ENCODE assay signal across 10 cellular contexts in the genomic region with DNA sequence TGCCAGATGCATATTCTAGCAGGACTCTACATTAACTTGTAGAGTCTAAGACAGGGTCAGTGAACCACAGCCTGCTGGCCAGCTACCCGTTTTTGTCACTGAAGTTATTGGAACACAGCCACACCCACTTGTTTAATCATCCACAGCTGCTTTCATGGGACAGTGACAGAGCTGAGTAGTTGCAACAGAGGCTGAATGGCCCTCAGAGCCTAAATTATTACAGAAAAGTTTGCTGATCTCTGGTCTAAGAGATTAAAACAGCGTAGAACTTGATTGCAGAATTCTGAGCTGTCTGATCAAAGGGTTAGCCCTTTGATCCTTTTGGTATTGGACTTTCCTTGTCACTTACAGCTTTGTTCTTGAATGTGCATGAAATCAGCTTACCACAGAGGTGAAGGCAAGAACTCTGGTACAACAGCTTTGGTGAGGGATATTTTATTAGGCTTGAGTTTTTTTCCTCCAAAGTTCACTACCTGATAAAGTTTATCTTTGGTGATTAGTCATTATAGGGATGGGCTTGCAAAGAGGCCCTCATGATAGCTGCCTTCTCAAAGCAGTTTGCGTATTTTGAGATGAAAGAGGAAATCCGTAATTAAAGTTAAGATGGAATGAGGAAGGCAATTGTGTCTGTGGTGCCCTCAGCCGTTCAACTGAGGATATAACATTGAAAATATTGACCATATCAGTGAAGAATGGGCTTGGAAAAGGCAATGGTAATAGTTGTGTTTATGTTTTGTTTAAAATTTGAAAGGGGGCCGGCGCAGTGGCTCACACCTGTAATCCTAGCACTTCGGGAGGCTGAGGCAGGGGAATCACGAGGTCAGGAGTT. TPM values are rescaled to one million over a fixed set of nuclear protein-coding genes. Genes with fewer than 3 reads are reported as not detected.
DNase-seq lines count a peak whose midpoint lies in the region; ATAC-seq and TF ChIP-seq lines count a peak whose summit lies in the region.
"Had no signal": no experiment of that assay in that cellular context is flagged by ENCODE, and none has a peak within 500 bp of the region (broad histone marks: within the 10 kb centered on the region; RNA-seq: fewer than 3 reads in every experiment).

No MANE protein-coding gene starts in this region.

- H3K4me3 ChIP-seq in Karpas-422 (ENCODE audit: low read length) = no peak overlapping the region
- H3K4me3 ChIP-seq in cardiac fibroblast (replicated peaks in 1 of 2; ENCODE audit: low read depth in 2 of 2, low read length in 2 of 2) = no peak overlapping the region
- H3K4me3 ChIP-seq in left lung = no peak overlapping the region
- no peak overlapping the region for H3K4me3 ChIP-seq in thyroid gland (replicated peaks in 1 of 3)

- H3K27ac Mint-ChIP-seq in activated CD8-positive, alpha-beta T cell treated with anti-CD3 and anti-CD28 coated beads for 36 hours = no peak overlapping the region
- no peak overlapping the region for H3K27ac Mint-ChIP-seq in T-helper 2 cell treated with Interferon-gamma antibody and Interleukin-4, amounts not matched to agents 5 μg/mL and 100 μg/mL, for 36 hours
- H3K27ac Mint-ChIP-seq in T-cell = no peak overlapping the region
- H3K27ac Mint-ChIP-seq: activated T-helper 1 cell treated with anti-CD3 and anti-CD28 coated beads, Interleukin-12 subunit alpha, Interleukin-12 subunit beta, Interleukin-2, Interleukin-4 antibody, amounts not matched to agents 30 ng/mL and 10 ng/mL and 1 ng/mL, durations not matched to agents 14 hours and 24 hours and 36 hours had no signal

- H3K36me3 ChIP-seq in Karpas-422 (ENCODE audit: insufficient read depth, low read length) (no peaks in the 10 kb centered on the region), left lung (peaks cover 0 to 72% of the 10 kb centered on the region in 2 donors), thyroid gland (peaks cover 6 to 11% of the 10 kb centered on the region in 2 donors)

- TF ChIP-seq POLR2A in thyroid gland (IDR thresholded peaks at IDR 0.05) = no peak

- ATAC-seq in left lung (peak; percentile 61), T-cell (replicated peaks in 1 of 4) (no peak), GM18907 (IDR thresholded peaks at IDR 0.05; ENCODE audit: unreplicated experiment) (no peak)
- no peak for ATAC-seq in activated CD8-positive, alpha-beta T cell treated with anti-CD3 and anti-CD28 coated beads for 36 hours

- no peaks in the 10 kb centered on the region for H4K20me1 ChIP-seq in Karpas-422 (ENCODE audit: insufficient read depth, low read depth, low read length)

- no peaks in the 10 kb centered on the region for H3K9me3 Mint-ChIP-seq in activated CD8-positive, alpha-beta T cell treated with anti-CD3 and anti-CD28 coated beads for 36 hours
- H3K9me3 Mint-ChIP-seq in T-helper 2 cell treated with Interferon-gamma antibody and Interleukin-4, amounts not matched to agents 5 μg/mL and 100 μg/mL, for 36 hours = no peaks in the 10 kb centered on the region
- no peaks in the 10 kb centered on the region for H3K9me3 Mint-ChIP-seq in T-cell
- H3K9me3 Mint-ChIP-seq: activated T-helper 1 cell treated with anti-CD3 and anti-CD28 coated beads, Interleukin-12 subunit alpha, Interleukin-12 subunit beta, Interleukin-2, Interleukin-4 antibody, amounts not matched to agents 30 ng/mL and 10 ng/mL and 1 ng/mL, durations not matched to agents 14 hours and 24 hours and 36 hours had no signal

- peak; percentile 55 for DNase-seq in Karpas-422
- DNase-seq in cardiac fibroblast (ENCODE audit: low read depth in 2 of 2) = peak; percentile 21 to 28
- DNase-seq in left lung = peak in 1 of 2 donors; percentile 49
- DNase-seq in thyroid gland = peak; percentile 87 to 88
- no peak for DNase-seq in activated CD8-positive, alpha-beta T cell treated with anti-CD3 and anti-CD28 coated beads for 36 hours
- DNase-seq in T-helper 2 cell treated with Interferon-gamma antibody and Interleukin-4, amounts not matched to agents 5 μg/mL and 100 μg/mL, for 36 hours (ENCODE audit: low spot score) = no peak
- no peak for DNase-seq in T-cell

- TF ChIP-seq CTCF in cardiac fibroblast (IDR thresholded peaks at IDR 0.05; ENCODE audit: low read depth, low read length) (peak; percentile 3), left lung (IDR thresholded peaks at IDR 0.05) (no peak), thyroid gland (IDR thresholded peaks at IDR 0.05) (peak in 3 of 6 experiments; percentile 24 to 41 (median 28))
- no peak for TF ChIP-seq CTCF in activated CD8-positive, alpha-beta T cell treated with anti-CD3 and anti-CD28 coated beads for 36 hours (IDR thresholded peaks at IDR 0.05)

- no peaks in the 10 kb centered on the region for H3K4me1 Mint-ChIP-seq in activated CD8-positive, alpha-beta T cell treated with anti-CD3 and anti-CD28 coated beads for 36 hours (ENCODE audit: low read depth)
- H3K4me1 Mint-ChIP-seq in T-helper 2 cell treated with Interferon-gamma antibody and Interleukin-4, amounts not matched to agents 5 μg/mL and 100 μg/mL, for 36 hours (ENCODE audit: low read depth) = no peaks in the 10 kb centered on the region
- peaks cover 0 to 2% (median 0%) of the 10 kb centered on the region in 3 donors for H3K4me1 Mint-ChIP-seq in T-cell

- POLR2A ChIA-PET in activated CD8-positive, alpha-beta T cell treated with anti-CD3 and anti-CD28 coated beads for 36 hours (lab: Charles Lee) = no interaction called here
- POLR2A ChIA-PET in T-cell (lab: Charles Lee) = no interaction called here

- H3K27me3 Mint-ChIP-seq in activated CD8-positive, alpha-beta T cell treated with anti-CD3 and anti-CD28 coated beads for 36 hours = no peaks in the 10 kb centered on the region
- no peaks in the 10 kb centered on the region for H3K27me3 Mint-ChIP-seq in T-helper 2 cell treated with Interferon-gamma antibody and Interleukin-4, amounts not matched to agents 5 μg/mL and 100 μg/mL, for 36 hours (ENCODE audit: low read depth)
- H3K27me3 Mint-ChIP-seq in T-cell = no peaks in the 10 kb centered on the region

- H3K27me3 ChIP-seq in Karpas-422 (ENCODE audit: low read length) (no peaks in the 10 kb centered on the region), left lung (no peaks in the 10 kb centered on the region), thyroid gland (no peaks in the 10 kb centered on the region)

- no peak overlapping the region for H3K4me3 Mint-ChIP-seq in activated CD8-positive, alpha-beta T cell treated with anti-CD3 and anti-CD28 coated beads for 36 hours
- no peak overlapping the region for H3K4me3 Mint-ChIP-seq in T-helper 2 cell treated with Interferon-gamma antibody and Interleukin-4, amounts not matched to agents 5 μg/mL and 100 μg/mL, for 36 hours
- H3K4me3 Mint-ChIP-seq in T-cell = no peak overlapping the region
- H3K4me3 Mint-ChIP-seq: activated T-helper 1 cell treated with anti-CD3 and anti-CD28 coated beads, Interleukin-12 subunit alpha, Interleukin-12 subunit beta, Interleukin-2, Interleukin-4 antibody, amounts not matched to agents 30 ng/mL and 10 ng/mL and 1 ng/mL, durations not matched to agents 14 hours and 24 hours and 36 hours had no signal

- H3K27ac ChIP-seq in Karpas-422 (ENCODE audit: low read length) = no peak overlapping the region
- H3K27ac ChIP-seq in left lung = peak overlapping the region; percentile 13 to 61
- peak overlapping the region; percentile 49 to 77 (median 72) for H3K27ac ChIP-seq in thyroid gland

- intact Hi-C loops in left lung (cut with DNase I) (no loop called here), thyroid gland (cut with DNase I) (no loop called here)
- intact Hi-C loops in activated CD8-positive, alpha-beta T cell treated with anti-CD3 and anti-CD28 coated beads for 36 hours (cut with micrococcal nuclease) = no loop called here

- CTCF ChIA-PET in activated CD8-positive, alpha-beta T cell treated with anti-CD3 and anti-CD28 coated beads for 36 hours (lab: Charles Lee) = interaction anchor here (1.1 to 1.4 kb wide), 2 partner anchors 38 to 72 kb away, joined by 3 to 7 read pairs; no protein-coding TSS in a partner anchor
- CTCF ChIA-PET in T-cell (lab: Charles Lee) = no interaction called here

- no peaks in the 10 kb centered on the region for H3K79me2 ChIP-seq in Karpas-422 (ENCODE audit: low read length)

- H3K4me2 ChIP-seq in Karpas-422 (ENCODE audit: low read depth, low read length, poor library complexity, severe bottlenecking) = no peak overlapping the region

- 53 to 62% methylated on average over 9 of the region's 9 CpGs for WGBS in thyroid gland, 2 donors

- H3K36me3 Mint-ChIP-seq in activated CD8-positive, alpha-beta T cell treated with anti-CD3 and anti-CD28 coated beads for 36 hours (ENCODE audit: low read depth) = peaks cover 17% of the 10 kb centered on the region
- H3K36me3 Mint-ChIP-seq in T-helper 2 cell treated with Interferon-gamma antibody and Interleukin-4, amounts not matched to agents 5 μg/mL and 100 μg/mL, for 36 hours (ENCODE audit: low read depth) = peaks cover 6% of the 10 kb centered on the region
- peaks cover 37% of the 10 kb centered on the region for H3K36me3 Mint-ChIP-seq in T-cell

- H2AFZ ChIP-seq in Karpas-422 (ENCODE audit: low read length) = no peak overlapping the region

- H3K4me1 ChIP-seq in Karpas-422 (ENCODE audit: low read length) = no peaks in the 10 kb centered on the region
- H3K4me1 ChIP-seq in left lung = peaks cover 11 to 30% of the 10 kb centered on the region in 2 donors
- peaks cover 27 to 47% of the 10 kb centered on the region in 2 donors for H3K4me1 ChIP-seq in thyroid gland

- no peak overlapping the region for H3K9ac ChIP-seq in Karpas-422 (ENCODE audit: low read length)

- H3K9me2 ChIP-seq in Karpas-422 (replicated peaks; ENCODE audit: insufficient read depth, low read length) = no peaks in the 10 kb centered on the region

- H3K9me3 ChIP-seq in Karpas-422 (ENCODE audit: low read length) (no peaks in the 10 kb centered on the region), left lung (no peaks in the 10 kb centered on the region), thyroid gland (no peaks in the 10 kb centered on the region)

RNA-seq across cellular contexts. Expression of a gene that starts 23.7 kb away (rescaled TPM):
- 2.0 and 7.5 TPM in 2 replicates for total RNA-seq in Karpas-422 (2014; rRNA removed; shearing (Covaris generic); ENCODE audit: low replicate concordance)
- total RNA-seq in left lung (100 to 1,000 TPM; 116 to 208 TPM), thyroid gland (100 to 1,000 TPM; 198 to 566 (median 366) TPM), T-cell (10 to 100 TPM; 21.9 to 38.0 (median 35.7) TPM)
- total RNA-seq in activated CD8-positive, alpha-beta T cell treated with anti-CD3 and anti-CD28 coated beads for 36 hours = 10 to 100 TPM; 17.6 to 20.3 TPM

RNA-seq across cellular contexts. Expression of a gene that starts 44.2 kb away (rescaled TPM):
- not detected in 2 replicates for total RNA-seq in Karpas-422 (2014; rRNA removed; shearing (Covaris generic); ENCODE audit: low replicate concordance)
- total RNA-seq in left lung (not detected), thyroid gland (1 to 10 TPM in 1 of 4 donors, under 1 TPM in 1, not detected in 2; 0.45 to 1.4 TPM), T-cell (not detected)
- total RNA-seq in activated CD8-positive, alpha-beta T cell treated with anti-CD3 and anti-CD28 coated beads for 36 hours = not detected
- total RNA-seq: activated T-helper 1 cell treated with anti-CD3 and anti-CD28 coated beads, Interleukin-12 subunit alpha, Interleukin-12 subunit beta, Interleukin-2, Interleukin-4 antibody, amounts not matched to agents 30 ng/mL and 10 ng/mL and 1 ng/mL, durations not matched to agents 14 hours and 24 hours and 36 hours; glomerular endothelial cell had no signal

Comparison
In these comparisons a context has a peak if more than half of its experiments do, and no peak if none do; other contexts are left out.
1. DNase-seq: peak in Karpas-422 (single experiment), cardiac fibroblast (2 of 2) and thyroid gland (2 of 2); none in activated CD8-positive, alpha-beta T cell treated with anti-CD3 and anti-CD28 coated beads for 36 hours (single experiment), T-helper 2 cell treated with Interferon-gamma antibody and Interleukin-4, amounts not matched to agents 5 μg/mL and 100 μg/mL, for 36 hours (single experiment) and T-cell (0 of 34).